Comparison of ENCODE assay signal across 26 cellular contexts in the genomic region with DNA sequence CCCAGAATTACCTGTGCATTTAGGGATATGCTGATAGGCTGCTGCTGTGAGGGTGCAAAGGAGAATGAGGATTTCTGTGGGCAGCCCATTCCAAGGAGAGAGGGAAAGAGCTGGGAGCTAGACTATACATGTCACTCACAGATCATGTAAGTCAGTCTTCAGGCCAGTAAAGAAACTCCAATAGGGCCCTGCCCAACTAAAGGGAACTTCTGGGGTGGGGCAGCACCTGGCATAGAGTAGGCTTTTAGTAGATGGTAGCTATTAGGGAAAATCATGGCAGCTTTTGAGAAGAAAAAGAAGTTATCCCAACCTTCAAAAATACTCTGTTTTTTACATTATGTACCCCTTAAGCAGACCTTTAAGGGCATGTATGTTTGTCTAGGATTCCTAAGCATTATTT.
"Had no signal": no experiment of that assay in that cellular context is flagged by ENCODE, and none has a peak within 500 bp of the region (broad histone marks: within the 10 kb centered on the region; RNA-seq: fewer than 3 reads in every experiment).

No MANE protein-coding gene starts in this region.

- H3K9me3 ChIP-seq: suprapubic skin, testis, thoracic aorta, thyroid gland, upper lobe of left lung, upper lobe of right lung, vagina had no signal

- H3K27me3 ChIP-seq: stomach, suprapubic skin, testis, thyroid gland, tibial artery, tibial nerve, transverse colon, upper lobe of left lung, upper lobe of right lung, uterus, vagina had no signal

- H3K27ac ChIP-seq: stomach, suprapubic skin, testis, thoracic aorta, thyroid gland, tibial artery, tibial nerve, transverse colon, upper lobe of left lung, upper lobe of right lung, uterus, vagina had no signal

- DNase-seq: stimulated activated CD4-positive, alpha-beta T cell treated with anti-CD3 and anti-CD28 coated beads, Interleukin-2, amount 100 ng/mL, for 48 hours; stimulated activated CD4-positive, alpha-beta T cell treated with anti-CD3 and anti-CD28 coated beads, Interleukin-4, amount 100 ng/mL, for 1 hour; stimulated activated CD4-positive, alpha-beta T cell treated with anti-CD3 and anti-CD28 coated beads, Interleukin-4, amount 100 ng/mL, for 24 hours; stimulated activated CD4-positive, alpha-beta T cell treated with anti-CD3 and anti-CD28 coated beads, Interleukin-4, amount 100 ng/mL, for 4 hours; stimulated activated CD8-positive, alpha-beta memory T cell treated with anti-CD3 and anti-CD28 coated beads, Interleukin-4, amount 100 ng/mL, for 48 hours; stimulated activated naive B cell treated with anti-CD40 and anti-IgM and Interleukin-4, amounts not matched to agents 10 μg/mL and 1 μg/mL and 100 μg/mL, for 72 hours; stimulated activated naive CD4-positive, alpha-beta T cell; stimulated activated naive CD4-positive, alpha-beta T cell treated with Interleukin-2 at 50 U/mL for 16 hours; stimulated activated naive CD8-positive, alpha-beta T cell treated with anti-CD3 and anti-CD28 coated beads, Interleukin-15, amount 100 ng/mL, for 72 hours; stimulated activated naive CD8-positive, alpha-beta T cell treated with anti-CD3 and anti-CD28 coated beads, Interleukin-15, Interleukin-2, amounts not matched to agents 100 U/mL and 50 U/mL, for 24 hours; stomach; substantia nigra; testis; tibial artery; transverse colon; trophoblast cell; upper lobe of left lung; upper lobe of right lung; uterus had no signal

- H3K4me3 ChIP-seq: stomach, suprapubic skin, testis, thoracic aorta, thyroid gland, tibial artery, tibial nerve, transverse colon, upper lobe of left lung, upper lobe of right lung, uterus, vagina had no signal

- H3K36me3 ChIP-seq: stomach, suprapubic skin, thoracic aorta, thyroid gland, tibial artery, tibial nerve, transverse colon, upper lobe of left lung, upper lobe of right lung, uterus, vagina had no signal

- ATAC-seq: stimulated activated effector memory CD8-positive, alpha-beta T cell treated with anti-CD3 and anti-CD28 coated beads, Interleukin-12 subunit alpha, Interleukin-12 subunit beta, amount 100 ng/mL, for 72 hours; stimulated activated memory B cell treated with anti-CD40 and anti-IgM and Interleukin-4, amounts not matched to agents 10 μg/mL and 1 μg/mL and 100 μg/mL, for 72 hours; stimulated activated naive B cell treated with anti-CD40 and anti-IgM and Interleukin-4, amounts not matched to agents 10 μg/mL and 1 μg/mL and 100 μg/mL, for 72 hours; stimulated activated naive CD8-positive, alpha-beta T cell treated with anti-CD3 and anti-CD28 coated beads, Interleukin-15, amount 100 ng/mL, for 72 hours; stimulated activated naive CD8-positive, alpha-beta T cell treated with anti-CD3 and anti-CD28 coated beads, Interleukin-15, Interleukin-2, amounts not matched to agents 100 U/mL and 50 U/mL, for 24 hours; upper lobe of right lung had no signal

- H3K4me1 ChIP-seq: stomach, suprapubic skin, testis, tibial artery, tibial nerve, transverse colon, upper lobe of left lung, upper lobe of right lung, uterus, vagina had no signal
